2 cellular contexts compared by ENCODE assay signal in the genomic region with DNA sequence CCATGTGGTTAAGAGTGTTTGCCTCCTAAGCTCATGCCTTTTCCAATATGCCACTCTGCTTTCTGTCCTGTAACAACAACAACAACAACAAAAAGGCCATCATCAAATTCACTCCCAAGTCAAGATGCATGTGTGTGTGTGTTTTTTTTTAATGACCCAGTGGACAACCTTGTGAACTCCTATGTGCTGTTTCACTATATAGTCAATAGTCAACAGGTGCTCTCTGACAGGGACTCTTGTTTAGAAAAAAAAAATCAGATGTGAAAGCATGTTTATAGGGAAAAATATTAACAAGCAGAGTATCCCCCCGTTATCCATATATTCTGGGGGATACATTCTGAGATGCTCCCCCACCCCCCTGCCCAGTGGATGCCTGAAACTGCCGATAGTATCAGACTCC.
TF ChIP-seq lines count a peak whose summit lies in the region.

No MANE protein-coding gene starts in this region.

TF ChIP-seq in HEK293, 187 proteins besides CTCF, POLR2A, EP300 and RAD21:
- peak; percentile 53 for TF ChIP-seq SCRT2 (tag by site-specific recombination; IDR thresholded peaks at IDR 0.05)
- TF ChIP-seq, protein P1, sequence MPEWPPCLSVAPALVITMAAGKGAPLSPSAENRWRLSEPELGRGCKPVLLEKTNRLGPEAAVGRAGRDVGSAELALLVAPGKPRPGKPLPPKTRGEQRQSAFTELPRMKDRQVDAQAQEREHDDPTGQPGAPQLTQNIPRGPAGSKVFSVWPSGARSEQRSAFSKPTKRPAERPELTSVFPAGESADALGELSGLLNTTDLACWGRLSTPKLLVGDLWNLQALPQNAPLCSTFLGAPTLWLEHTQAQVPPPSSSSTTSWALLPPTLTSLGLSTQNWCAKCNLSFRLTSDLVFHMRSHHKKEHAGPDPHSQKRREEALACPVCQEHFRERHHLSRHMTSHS (tag by site-specific recombination; IDR thresholded peaks at IDR 0.05) = no peak
- TF ChIP-seq ZNF624 (tag by site-specific recombination; IDR thresholded peaks at IDR 0.05) = no peak
- TF ChIP-seq SCRT1 (tag by site-specific recombination; IDR thresholded peaks at IDR 0.05; ENCODE audit: borderline replicate concordance) = peak; percentile 75; the same call in 1 of the 2 replicates
- TF ChIP-seq ZNF518A (tag by site-specific recombination; conservative IDR thresholded peaks at IDR 0.05; ENCODE audit: low read depth) = no peak

TF ChIP-seq in H1, 55 proteins besides CTCF, POLR2A, EP300 and RAD21:
- TF ChIP-seq SIX5 (IDR thresholded peaks at IDR 0.05; ENCODE audit: low read depth, low read length) = no peak
- TF ChIP-seq ASH2L (IDR thresholded peaks at IDR 0.05; ENCODE audit: low read length) = no peak
- TF ChIP-seq YY1 (IDR thresholded peaks at IDR 0.05; ENCODE audit: low read depth, low read length) = no peak
- TF ChIP-seq POLR2AphosphoS5 (IDR thresholded peaks at IDR 0.05; ENCODE audit: low read depth, low read length) = no peak
- TF ChIP-seq SP2 (IDR thresholded peaks at IDR 0.05; ENCODE audit: low read length) = no peak
- TF ChIP-seq, protein P2, sequence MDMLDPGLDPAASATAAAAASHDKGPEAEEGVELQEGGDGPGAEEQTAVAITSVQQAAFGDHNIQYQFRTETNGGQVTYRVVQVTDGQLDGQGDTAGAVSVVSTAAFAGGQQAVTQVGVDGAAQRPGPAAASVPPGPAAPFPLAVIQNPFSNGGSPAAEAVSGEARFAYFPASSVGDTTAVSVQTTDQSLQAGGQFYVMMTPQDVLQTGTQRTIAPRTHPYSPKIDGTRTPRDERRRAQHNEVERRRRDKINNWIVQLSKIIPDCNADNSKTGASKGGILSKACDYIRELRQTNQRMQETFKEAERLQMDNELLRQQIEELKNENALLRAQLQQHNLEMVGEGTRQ (IDR thresholded peaks at IDR 0.05; ENCODE audit: low read length) = no peak
- no peak for TF ChIP-seq CREB1 (IDR thresholded peaks at IDR 0.05)
- TF ChIP-seq CEBPB (IDR thresholded peaks at IDR 0.05; ENCODE audit: low read depth, low read length) = no peak
- no peak for TF ChIP-seq CBX5 (IDR thresholded peaks at IDR 0.05; ENCODE audit: low read depth, low read length)
- TF ChIP-seq JUN (IDR thresholded peaks at IDR 0.05; ENCODE audit: low read depth, low read length) = no peak
- no peak for TF ChIP-seq TAF7 (optimal IDR thresholded peaks at IDR 0.05; ENCODE audit: borderline replicate concordance, low read depth, low read length)
- TF ChIP-seq TAF1 (IDR thresholded peaks at IDR 0.05; ENCODE audit: low read depth, low read length) = no peak
- no peak for TF ChIP-seq SP4 (IDR thresholded peaks at IDR 0.05; ENCODE audit: low read length)
TF ChIP-seq in H1: peak in this region for 0.
